Comparison of ENCODE assay signal across 1 cellular context in genomic region chr7:130952477-130952876, GRCh38.
TF ChIP-seq lines count a peak whose summit lies in the region.

No MANE protein-coding gene starts in this region.

TF ChIP-seq in GM12878, 131 proteins besides CTCF, POLR2A, EP300 and RAD21:
- TF ChIP-seq, protein P1, sequence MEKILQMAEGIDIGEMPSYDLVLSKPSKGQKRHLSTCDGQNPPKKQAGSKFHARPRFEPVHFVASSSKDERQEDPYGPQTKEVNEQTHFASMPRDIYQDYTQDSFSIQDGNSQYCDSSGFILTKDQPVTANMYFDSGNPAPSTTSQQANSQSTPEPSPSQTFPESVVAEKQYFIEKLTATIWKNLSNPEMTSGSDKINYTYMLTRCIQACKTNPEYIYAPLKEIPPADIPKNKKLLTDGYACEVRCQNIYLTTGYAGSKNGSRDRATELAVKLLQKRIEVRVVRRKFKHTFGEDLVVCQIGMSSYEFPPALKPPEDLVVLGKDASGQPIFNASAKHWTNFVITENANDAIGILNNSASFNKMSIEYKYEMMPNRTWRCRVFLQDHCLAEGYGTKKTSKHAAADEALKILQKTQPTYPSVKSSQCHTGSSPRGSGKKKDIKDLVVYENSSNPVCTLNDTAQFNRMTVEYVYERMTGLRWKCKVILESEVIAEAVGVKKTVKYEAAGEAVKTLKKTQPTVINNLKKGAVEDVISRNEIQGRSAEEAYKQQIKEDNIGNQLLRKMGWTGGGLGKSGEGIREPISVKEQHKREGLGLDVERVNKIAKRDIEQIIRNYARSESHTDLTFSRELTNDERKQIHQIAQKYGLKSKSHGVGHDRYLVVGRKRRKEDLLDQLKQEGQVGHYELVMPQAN (conservative IDR thresholded peaks at IDR 0.05), result no peak
- TF ChIP-seq, protein P2, sequence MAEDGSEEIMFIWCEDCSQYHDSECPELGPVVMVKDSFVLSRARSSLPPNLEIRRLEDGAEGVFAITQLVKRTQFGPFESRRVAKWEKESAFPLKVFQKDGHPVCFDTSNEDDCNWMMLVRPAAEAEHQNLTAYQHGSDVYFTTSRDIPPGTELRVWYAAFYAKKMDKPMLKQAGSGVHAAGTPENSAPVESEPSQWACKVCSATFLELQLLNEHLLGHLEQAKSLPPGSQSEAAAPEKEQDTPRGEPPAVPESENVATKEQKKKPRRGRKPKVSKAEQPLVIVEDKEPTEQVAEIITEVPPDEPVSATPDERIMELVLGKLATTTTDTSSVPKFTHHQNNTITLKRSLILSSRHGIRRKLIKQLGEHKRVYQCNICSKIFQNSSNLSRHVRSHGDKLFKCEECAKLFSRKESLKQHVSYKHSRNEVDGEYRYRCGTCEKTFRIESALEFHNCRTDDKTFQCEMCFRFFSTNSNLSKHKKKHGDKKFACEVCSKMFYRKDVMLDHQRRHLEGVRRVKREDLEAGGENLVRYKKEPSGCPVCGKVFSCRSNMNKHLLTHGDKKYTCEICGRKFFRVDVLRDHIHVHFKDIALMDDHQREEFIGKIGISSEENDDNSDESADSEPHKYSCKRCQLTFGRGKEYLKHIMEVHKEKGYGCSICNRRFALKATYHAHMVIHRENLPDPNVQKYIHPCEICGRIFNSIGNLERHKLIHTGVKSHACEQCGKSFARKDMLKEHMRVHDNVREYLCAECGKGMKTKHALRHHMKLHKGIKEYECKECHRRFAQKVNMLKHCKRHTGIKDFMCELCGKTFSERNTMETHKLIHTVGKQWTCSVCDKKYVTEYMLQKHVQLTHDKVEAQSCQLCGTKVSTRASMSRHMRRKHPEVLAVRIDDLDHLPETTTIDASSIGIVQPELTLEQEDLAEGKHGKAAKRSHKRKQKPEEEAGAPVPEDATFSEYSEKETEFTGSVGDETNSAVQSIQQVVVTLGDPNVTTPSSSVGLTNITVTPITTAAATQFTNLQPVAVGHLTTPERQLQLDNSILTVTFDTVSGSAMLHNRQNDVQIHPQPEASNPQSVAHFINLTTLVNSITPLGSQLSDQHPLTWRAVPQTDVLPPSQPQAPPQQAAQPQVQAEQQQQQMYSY (CRISPR knock-in tag; IDR thresholded peaks at IDR 0.05), result no peak
- TF ChIP-seq, protein P3, sequence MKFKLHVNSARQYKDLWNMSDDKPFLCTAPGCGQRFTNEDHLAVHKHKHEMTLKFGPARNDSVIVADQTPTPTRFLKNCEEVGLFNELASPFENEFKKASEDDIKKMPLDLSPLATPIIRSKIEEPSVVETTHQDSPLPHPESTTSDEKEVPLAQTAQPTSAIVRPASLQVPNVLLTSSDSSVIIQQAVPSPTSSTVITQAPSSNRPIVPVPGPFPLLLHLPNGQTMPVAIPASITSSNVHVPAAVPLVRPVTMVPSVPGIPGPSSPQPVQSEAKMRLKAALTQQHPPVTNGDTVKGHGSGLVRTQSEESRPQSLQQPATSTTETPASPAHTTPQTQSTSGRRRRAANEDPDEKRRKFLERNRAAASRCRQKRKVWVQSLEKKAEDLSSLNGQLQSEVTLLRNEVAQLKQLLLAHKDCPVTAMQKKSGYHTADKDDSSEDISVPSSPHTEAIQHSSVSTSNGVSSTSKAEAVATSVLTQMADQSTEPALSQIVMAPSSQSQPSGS (IDR thresholded peaks at IDR 0.05; ENCODE audit: low read length), result 0 out of 2 replicates have a peak, but pooled peaks have one; percentile 5
- no peak for TF ChIP-seq SREBF2 (IDR thresholded peaks at IDR 0.05; ENCODE audit: low read length)
TF ChIP-seq in GM12878: peak in this region for 1.
